In genomic region chr6:111858347-111858746, GRCh38 we compare ENCODE assay signal across 17 cellular contexts. TPM values are rescaled to one million over a fixed set of nuclear protein-coding genes. Genes with fewer than 3 reads are reported as not detected.
DNase-seq lines count a peak whose midpoint lies in the region; ATAC-seq lines count a peak whose summit lies in the region.
"Had no signal": no experiment of that assay in that cellular context is flagged by ENCODE, and none has a peak within 500 bp of the region (broad histone marks: within the 10 kb centered on the region; RNA-seq: fewer than 3 reads in every experiment).

No MANE protein-coding gene starts in this region.

- H3K36me3 Mint-ChIP-seq in activated naive CD4-positive, alpha-beta T cell treated with anti-CD3 and anti-CD28 coated beads for 36 hours (ENCODE audit: low read depth): peaks cover 11% of the 10 kb centered on the region
- peaks cover 64% of the 10 kb centered on the region for H3K36me3 Mint-ChIP-seq in activated naive CD8-positive, alpha-beta T cell treated with anti-CD3 and anti-CD28 coated beads, Interleukin-2, amount 50 U/mL, for 24 hours (ENCODE audit: low read depth)

- no peak overlapping the region for H3K4me3 Mint-ChIP-seq in activated naive CD4-positive, alpha-beta T cell treated with anti-CD3 and anti-CD28 coated beads for 36 hours
- H3K4me3 Mint-ChIP-seq in activated naive CD8-positive, alpha-beta T cell treated with anti-CD3 and anti-CD28 coated beads, Interleukin-2, amount 50 U/mL, for 24 hours: peak overlapping the region; percentile 18

- intact Hi-C loops in activated naive CD4-positive, alpha-beta T cell treated with anti-CD3 and anti-CD28 coated beads for 36 hours (cut with micrococcal nuclease): no loop called here

- H3K27ac ChIP-seq in substantia nigra (ENCODE audit: low read depth, low read length, poor library complexity, severe bottlenecking): peak overlapping the region; percentile 72
- H3K27ac ChIP-seq: left lung, neutrophil, thoracic aorta had no signal

- no peaks in the 10 kb centered on the region for H3K9me3 Mint-ChIP-seq in activated naive CD4-positive, alpha-beta T cell treated with anti-CD3 and anti-CD28 coated beads for 36 hours
- no peaks in the 10 kb centered on the region for H3K9me3 Mint-ChIP-seq in activated naive CD8-positive, alpha-beta T cell treated with anti-CD3 and anti-CD28 coated beads, Interleukin-2, amount 50 U/mL, for 24 hours

- no peak for ATAC-seq in activated naive CD8-positive, alpha-beta T cell treated with anti-CD3 and anti-CD28 coated beads, Interleukin-2, amount 50 U/mL, for 24 hours
- ATAC-seq: left lung had no signal

- peak overlapping the region; percentile 76 for H3K27ac Mint-ChIP-seq in activated naive CD4-positive, alpha-beta T cell treated with anti-CD3 and anti-CD28 coated beads for 36 hours
- peak overlapping the region; percentile 87 for H3K27ac Mint-ChIP-seq in activated naive CD8-positive, alpha-beta T cell treated with anti-CD3 and anti-CD28 coated beads, Interleukin-2, amount 50 U/mL, for 24 hours

- peaks cover 93% of the 10 kb centered on the region for H3K4me1 Mint-ChIP-seq in activated naive CD4-positive, alpha-beta T cell treated with anti-CD3 and anti-CD28 coated beads for 36 hours (ENCODE audit: low read depth)
- H3K4me1 Mint-ChIP-seq in activated naive CD8-positive, alpha-beta T cell treated with anti-CD3 and anti-CD28 coated beads, Interleukin-2, amount 50 U/mL, for 24 hours: peaks cover 95% of the 10 kb centered on the region

- no peak for DNase-seq in activated naive CD4-positive, alpha-beta T cell treated with anti-CD3 and anti-CD28 coated beads for 36 hours
- no peak for DNase-seq in activated naive CD4-positive, alpha-beta T cell (lab: John Stamatoyannopoulos, UW)
- DNase-seq in activated naive CD8-positive, alpha-beta T cell treated with anti-CD3 and anti-CD28 coated beads, Interleukin-2, amount 50 U/mL, for 24 hours: no peak
- DNase-seq in inferior parietal cortex (ENCODE audit: extremely low spot score): peak; percentile 62
- DNase-seq in substantia nigra (lab: John Stamatoyannopoulos, UW): peak in 1 of 49 donors; percentile 25
- no peak for DNase-seq in DMS153 treated with DMSO at 0.1 percent for 48 hours (lab: John Stamatoyannopoulos, UW; ENCODE audit: unreplicated experiment)
- no peak for DNase-seq in stimulated activated CD4-positive, alpha-beta T cell treated with anti-CD3 and anti-CD28 coated beads, Interleukin-4, amount 100 ng/mL, for 1 hour
- DNase-seq in stimulated activated CD4-positive, alpha-beta T cell treated with anti-CD3 and anti-CD28 coated beads, Interleukin-4, amount 100 ng/mL, for 24 hours: no peak
- DNase-seq: activated CD4-positive, alpha-beta T cell treated with anti-CD3 and anti-CD28 coated beads for 4 hours; activated naive CD4-positive, alpha-beta T cell treated with anti-CD3 and anti-CD28 coated beads, Interleukin-2, amount 50 U/mL, for 16 hours; DMS79; left lung; NCI-H1930; NCI-H774; T-helper 1 cell had no signal

- H3K27me3 Mint-ChIP-seq in activated naive CD4-positive, alpha-beta T cell treated with anti-CD3 and anti-CD28 coated beads for 36 hours (ENCODE audit: low read depth): no peaks in the 10 kb centered on the region
- no peaks in the 10 kb centered on the region for H3K27me3 Mint-ChIP-seq in activated naive CD8-positive, alpha-beta T cell treated with anti-CD3 and anti-CD28 coated beads, Interleukin-2, amount 50 U/mL, for 24 hours

- CTCF ChIA-PET in activated naive CD4-positive, alpha-beta T cell treated with anti-CD3 and anti-CD28 coated beads for 36 hours (lab: Charles Lee): interaction anchor here (0.5 to 1.5 kb wide), 3 partner anchors 18 to 52 kb away, joined by 3 to 7 read pairs (median 4); no protein-coding TSS in a partner anchor

RNA-seq across cellular contexts. Expression of gene FYN, which starts 14.9 kb away (rescaled TPM):
- total RNA-seq in activated naive CD4-positive, alpha-beta T cell treated with anti-CD3 and anti-CD28 coated beads for 36 hours: 100 to 1,000 TPM; 236 to 244 TPM
